ENCODE assay signal across 8 cellular contexts in the genomic region with DNA sequence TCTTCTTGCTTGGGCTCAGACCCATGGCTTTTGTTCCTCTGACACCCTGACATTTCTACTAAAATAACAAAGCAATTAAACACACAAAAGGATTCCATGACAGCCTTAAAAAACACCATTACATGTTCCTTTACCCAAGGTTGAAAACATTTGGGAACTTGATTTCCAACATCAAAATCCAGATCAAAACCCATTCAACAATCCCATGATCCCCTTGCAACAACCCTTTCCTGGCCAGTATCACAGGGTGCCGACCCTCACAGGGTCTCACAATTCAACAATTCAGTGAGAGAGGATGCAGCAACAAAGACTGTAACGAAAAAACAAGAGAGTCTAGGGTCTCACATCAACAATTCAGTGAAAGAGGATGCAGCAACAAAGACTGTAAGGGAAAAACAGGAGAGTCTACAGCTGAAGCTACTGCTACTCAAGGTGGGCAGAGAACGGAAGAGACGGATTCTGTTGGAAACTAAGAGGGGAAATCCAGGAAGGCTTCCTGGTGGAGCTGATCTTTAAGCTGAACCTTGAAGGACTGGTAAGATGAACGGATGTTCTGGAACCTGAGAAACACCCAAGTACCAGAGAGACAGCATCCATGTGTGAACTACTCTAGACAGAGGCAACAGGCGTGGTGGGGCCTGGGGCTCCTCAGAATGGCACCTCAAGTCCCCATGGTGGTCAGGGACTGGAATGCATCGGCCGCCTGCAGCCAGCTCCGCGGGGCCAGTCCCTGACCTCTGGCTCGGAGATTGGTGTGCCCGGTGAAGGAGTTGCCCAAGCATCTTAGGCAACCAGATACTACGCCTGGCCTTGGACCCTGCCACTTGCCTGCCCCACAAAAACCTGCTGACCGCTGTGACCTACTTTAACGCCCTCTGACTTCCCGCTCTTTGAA. TPM values are rescaled to one million over a fixed set of nuclear protein-coding genes. Genes with fewer than 3 reads are reported as not detected.
DNase-seq lines count a peak whose midpoint lies in the region; ATAC-seq and TF ChIP-seq lines count a peak whose summit lies in the region.

No MANE protein-coding gene starts in this region.

- DNase-seq in activated CD4-positive, alpha-beta T cell treated with anti-CD3 and anti-CD28 coated beads, Interleukin-2, amount 10 ng/mL, durations not matched to agents 24 days and 14 days: peak; percentile 79
- no peak for DNase-seq in activated CD4-positive, alpha-beta T cell treated with anti-CD3 and anti-CD28 coated beads for 48 hours
- DNase-seq in RKO (ENCODE audit: low spot score) (peak; percentile 67), epithelial cell of esophagus (ENCODE audit: low read depth) (no peak), osteocyte (ENCODE audit: extremely low spot score, unreplicated experiment) (no peak), NCI-H2081 (lab: John Stamatoyannopoulos, UW) (no peak)

- H3K27me3 Mint-ChIP-seq in activated CD4-positive, alpha-beta T cell treated with anti-CD3 and anti-CD28 coated beads, Interleukin-2, amount 10 ng/mL, durations not matched to agents 24 days and 14 days: no peaks in the 10 kb centered on the region
- H3K27me3 Mint-ChIP-seq in osteocyte (ENCODE audit: unreplicated experiment): no peaks in the 10 kb centered on the region

- H3K4me3 ChIP-seq in epithelial cell of esophagus (ENCODE audit: low read length): peak overlapping the region; percentile 31

- no peaks in the 10 kb centered on the region for H3K36me3 Mint-ChIP-seq in activated CD4-positive, alpha-beta T cell treated with anti-CD3 and anti-CD28 coated beads, Interleukin-2, amount 10 ng/mL, durations not matched to agents 24 days and 14 days (ENCODE audit: low read depth)
- H3K36me3 Mint-ChIP-seq in osteocyte (ENCODE audit: unreplicated experiment): no peaks in the 10 kb centered on the region

- H3K27ac Mint-ChIP-seq in activated CD4-positive, alpha-beta T cell treated with anti-CD3 and anti-CD28 coated beads, Interleukin-2, amount 10 ng/mL, durations not matched to agents 24 days and 14 days: peak overlapping the region; percentile 90
- peak overlapping the region; percentile 95 for H3K27ac Mint-ChIP-seq in osteocyte (ENCODE audit: unreplicated experiment)

- H3K4me1 Mint-ChIP-seq in activated CD4-positive, alpha-beta T cell treated with anti-CD3 and anti-CD28 coated beads, Interleukin-2, amount 10 ng/mL, durations not matched to agents 24 days and 14 days: peaks cover 53% of the 10 kb centered on the region
- peaks cover 60% of the 10 kb centered on the region for H3K4me1 Mint-ChIP-seq in osteocyte (ENCODE audit: unreplicated experiment)

- H3K4me3 Mint-ChIP-seq in activated CD4-positive, alpha-beta T cell treated with anti-CD3 and anti-CD28 coated beads, Interleukin-2, amount 10 ng/mL, durations not matched to agents 24 days and 14 days: peak overlapping the region; percentile 79
- H3K4me3 Mint-ChIP-seq in osteocyte (ENCODE audit: unreplicated experiment): peak overlapping the region; percentile 36

- intact Hi-C loops in activated CD4-positive, alpha-beta T cell treated with anti-CD3 and anti-CD28 coated beads, Interleukin-2, amount 10 ng/mL, durations not matched to agents 24 days and 14 days (cut with micrococcal nuclease): loop anchor here (1.0 to 10.0 kb wide), 8 partner anchors 20 to 1121 kb away; partner anchors contain the start of genes RAD51B, RDH11 and ZFYVE26

- TF ChIP-seq CTCF in epithelial cell of esophagus (IDR thresholded peaks at IDR 0.05; ENCODE audit: insufficient read depth, low read depth, low read length, missing control alignments): no peak
- TF ChIP-seq CTCF in osteocyte (IDR thresholded peaks at IDR 0.05): no peak

- ATAC-seq in HG02852 (IDR thresholded peaks at IDR 0.05; ENCODE audit: unreplicated experiment): no peak
- no peak for ATAC-seq in HG03571 (IDR thresholded peaks at IDR 0.05; ENCODE audit: unreplicated experiment)

- no peaks in the 10 kb centered on the region for H3K9me3 Mint-ChIP-seq in activated CD4-positive, alpha-beta T cell treated with anti-CD3 and anti-CD28 coated beads, Interleukin-2, amount 10 ng/mL, durations not matched to agents 24 days and 14 days
- no peaks in the 10 kb centered on the region for H3K9me3 Mint-ChIP-seq in osteocyte (ENCODE audit: unreplicated experiment)

RNA-seq across cellular contexts. Expression of gene ZFP36L1, which starts 22.7 kb away (rescaled TPM):
- total RNA-seq in activated CD4-positive, alpha-beta T cell treated with anti-CD3 and anti-CD28 coated beads, Interleukin-2, amount 10 ng/mL, durations not matched to agents 24 days and 14 days: 106 TPM in 2 replicates
- total RNA-seq in osteocyte: 311 and 352 TPM in 2 replicates

Comparison
In these comparisons a context has a peak if more than half of its experiments do, and no peak if none do; other contexts are left out.
1. DNase-seq: peak in activated CD4-positive, alpha-beta T cell treated with anti-CD3 and anti-CD28 coated beads, Interleukin-2, amount 10 ng/mL, durations not matched to agents 24 days and 14 days (single experiment) and RKO (single experiment); none in activated CD4-positive, alpha-beta T cell treated with anti-CD3 and anti-CD28 coated beads for 48 hours (single experiment), epithelial cell of esophagus (single experiment), osteocyte (single experiment) and NCI-H2081 (0 of 2).